ENCODE assay signal across 9 cellular contexts in the genomic region with DNA sequence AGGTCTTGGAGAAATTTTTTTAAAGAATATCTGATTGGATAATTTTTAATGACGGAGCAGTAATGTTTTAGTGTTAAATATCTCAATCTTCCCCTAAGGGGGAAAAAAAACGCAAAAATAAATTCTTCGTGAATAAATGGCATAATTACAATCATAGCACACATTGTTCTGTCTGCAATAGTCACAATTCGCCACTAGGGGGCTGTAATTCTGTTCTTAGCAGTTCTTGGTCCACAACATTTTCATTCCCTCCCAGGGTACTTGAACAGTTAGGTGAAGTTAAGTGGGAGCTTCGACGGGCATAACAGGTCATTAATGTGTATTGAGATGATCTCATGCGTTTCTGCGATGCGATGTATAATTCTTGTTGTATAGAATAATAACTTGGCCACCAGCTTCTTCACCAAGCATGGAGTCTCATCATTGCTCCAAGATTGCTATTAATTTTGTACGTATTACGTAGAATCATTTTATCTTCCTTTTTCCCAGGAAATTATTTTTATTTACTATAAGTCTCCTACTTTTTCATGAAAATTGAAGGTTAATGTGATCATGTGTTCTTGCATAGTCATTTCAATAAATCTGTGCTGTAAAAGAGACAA. TPM values are rescaled to one million over a fixed set of nuclear protein-coding genes. Genes with fewer than 3 reads are reported as not detected.
A peak's percentile ranks its signal among the peaks of the same experiment; 100 is the strongest.
DNase-seq lines count a peak whose midpoint lies in the region; ATAC-seq and TF ChIP-seq lines count a peak whose summit lies in the region.
"Had no signal": no experiment of that assay in that cellular context is flagged by ENCODE, and none has a peak within 500 bp of the region (broad histone marks: within the 10 kb centered on the region; RNA-seq: fewer than 3 reads in every experiment).

No MANE protein-coding gene starts in this region.

- H3K9me3 ChIP-seq in mammary epithelial cell (replicated peaks; ENCODE audit: insufficient read depth, low read length): no peaks in the 10 kb centered on the region
- no peaks in the 10 kb centered on the region for H3K9me3 ChIP-seq in lower lobe of right lung

- H3K9ac ChIP-seq in mammary epithelial cell (ENCODE audit: insufficient read depth, low read length): no peak overlapping the region

- no peak overlapping the region for H3K4me3 Mint-ChIP-seq in HFFc6

- no peaks in the 10 kb centered on the region for H3K79me2 ChIP-seq in mammary epithelial cell (ENCODE audit: insufficient read depth, low read length)

- ATAC-seq in lower lobe of right lung (no peak), omental fat pad (ENCODE audit: low FRiP score) (no peak)

- TF ChIP-seq CTCF in AG09309 (IDR thresholded peaks at IDR 0.05; ENCODE audit: control insufficient read depth, insufficient read depth, low read depth, low read length, missing control alignments): peak; percentile 79
- TF ChIP-seq CTCF in HFFc6 (IDR thresholded peaks at IDR 0.05): peak; percentile 85
- peak; percentile 82 to 87 for TF ChIP-seq CTCF in mammary epithelial cell (conservative IDR thresholded peaks at IDR 0.05 in 1 of 2, IDR thresholded peaks at IDR 0.05 in 1 of 2; ENCODE audit: extremely low read depth in 1 of 2, insufficient read depth in 1 of 2, low read depth in 1 of 2, low read length in 2 of 2)
- TF ChIP-seq CTCF in lower lobe of right lung (IDR thresholded peaks at IDR 0.05): peak; percentile 60
- peak in 1 of 3 donors; percentile 64 for TF ChIP-seq CTCF in omental fat pad (IDR thresholded peaks at IDR 0.05)

- H3K4me2 ChIP-seq in mammary epithelial cell (ENCODE audit: insufficient read depth, low read depth, low read length): no peak overlapping the region

- H3K36me3 Mint-ChIP-seq in HFFc6 (ENCODE audit: low read depth): no peaks in the 10 kb centered on the region

- H4K20me1 ChIP-seq in mammary epithelial cell (ENCODE audit: insufficient read depth, low read length): no peaks in the 10 kb centered on the region

- no peak overlapping the region for H2AFZ ChIP-seq in mammary epithelial cell (ENCODE audit: low read depth, low read length)

- intact Hi-C loops in mammary epithelial cell (cut with micrococcal nuclease) (loop anchor here (5.0 kb wide), 1 partner anchor 346 kb away; no protein-coding TSS in a partner anchor), lower lobe of right lung (cut with DNase I) (no loop called here)

- peaks cover 3% of the 10 kb centered on the region for H3K27me3 Mint-ChIP-seq in HFFc6 (ENCODE audit: insufficient read depth)

- in situ Hi-C loops in mammary epithelial cell (cut with MboI; ENCODE audit: low sequenced_read_pairs in 2 of 2): no loop called here

- H3K27ac ChIP-seq in mammary epithelial cell (ENCODE audit: insufficient read depth, low read depth, low read length): no peak overlapping the region
- no peak overlapping the region for H3K27ac ChIP-seq in lower lobe of right lung

- H3K36me3 ChIP-seq in mammary epithelial cell (ENCODE audit: insufficient read depth, low read length): no peaks in the 10 kb centered on the region
- H3K36me3 ChIP-seq in lower lobe of right lung: no peaks in the 10 kb centered on the region

- dilution Hi-C loops in mammary epithelial cell (cut with HindIII; ENCODE audit: low sequenced_read_pairs): no loop called here

- no peak for DNase-seq in AG09309 (ENCODE audit: low read depth)
- peak; percentile 13 for DNase-seq in EL
- DNase-seq in HFFc6: peak; percentile 36
- peak; percentile 40 for DNase-seq in NCI-H345 (lab: John Stamatoyannopoulos, UW)
- peak; percentile 17 for DNase-seq in mammary epithelial cell
- no peak for DNase-seq in lower lobe of right lung
- DNase-seq in HPDE6-E6E7 (ENCODE audit: extremely low spot score): no peak
- DNase-seq in omental fat pad (ENCODE audit: low spot score): no peak

- H3K4me3 ChIP-seq in AG09309 (ENCODE audit: control insufficient read depth, low read depth, low read length) (no peak overlapping the region), mammary epithelial cell (replicated peaks in 1 of 3; ENCODE audit: insufficient read depth in 1 of 3, low read depth in 2 of 3, low read length in 3 of 3) (no peak overlapping the region), lower lobe of right lung (no peak overlapping the region)

- H3K27me3 ChIP-seq in mammary epithelial cell (ENCODE audit: insufficient read depth, low read length): no peaks in the 10 kb centered on the region
- no peaks in the 10 kb centered on the region for H3K27me3 ChIP-seq in lower lobe of right lung (ENCODE audit: low read depth)

- CTCF ChIA-PET in mammary epithelial cell (lab: Charles Lee; ENCODE audit: low non-redundant PET): interaction anchor here (0.6 kb wide), 1 partner anchor 547 kb away, joined by 3 read pairs; no protein-coding TSS in a partner anchor

- BruUV-seq in mammary epithelial cell (replicated peaks; lab: Mats Ljungman, UMichigan): no TSS peak

- no peaks in the 10 kb centered on the region for H3K4me1 ChIP-seq in mammary epithelial cell (ENCODE audit: insufficient read depth, low read length)
- no peaks in the 10 kb centered on the region for H3K4me1 ChIP-seq in lower lobe of right lung

- H3K9me3 Mint-ChIP-seq in HFFc6: no peaks in the 10 kb centered on the region

- H3K4me1 Mint-ChIP-seq in HFFc6 (ENCODE audit: low read depth): no peaks in the 10 kb centered on the region

- 31% methylated on average over 11 of the region's 11 CpGs for WGBS in mammary epithelial cell (ENCODE audit: low coverage, missing lambda C conversion rate)

- H3K27ac Mint-ChIP-seq in HFFc6: no peak overlapping the region

RNA-seq across cellular contexts. Expression of a gene that starts 27.2 kb away (rescaled TPM):
- total RNA-seq in HFFc6 (2021; fragmentation: NEBNext Ultra II Directional; extraction: Animal tissue kit (Norgen Biotek cat#: 25700)): not detected
- total RNA-seq in mammary epithelial cell (under 1 TPM in 1 of 2 donors, not detected in 1; under 0.01 TPM), lower lobe of right lung (not detected), omental fat pad (not detected)
- polyA plus RNA-seq in mammary epithelial cell: not detected
- polyA minus RNA-seq in mammary epithelial cell: not detected
- total RNA-seq: mononuclear cell had no signal

Comparison
In these comparisons a context has a peak if more than half of its experiments do, and no peak if none do; other contexts are left out.
1. DNase-seq: peak in EL (single experiment), HFFc6 (single experiment), NCI-H345 (single experiment) and mammary epithelial cell (single experiment); none in AG09309 (single experiment), lower lobe of right lung (single experiment), HPDE6-E6E7 (single experiment) and omental fat pad (single experiment).